8 cellular contexts compared by ENCODE assay signal in genomic region chr10:75203221-75203620, GRCh38. TPM values are rescaled to one million over a fixed set of nuclear protein-coding genes. Genes with fewer than 3 reads are reported as not detected.
DNase-seq lines count a peak whose midpoint lies in the region; TF ChIP-seq lines count a peak whose summit lies in the region.
"Not testable (repeated sequence)": the region's sequence is repeated elsewhere in the genome, so short reads cannot be mapped to it uniquely, and the experiment has no call there.

No MANE protein-coding gene starts in this region.

- H3K23ac ChIP-seq in mesenchymal stem cell (ENCODE audit: low read length in 2 of 2) = not testable (repeated sequence)

- intact Hi-C loops in cardiac septum (cut with DNase I); prostate gland (cut with DNase I): not testable (repeated sequence)

- not testable (repeated sequence) for TF ChIP-seq EP300 in SK-N-SH (IDR thresholded peaks at IDR 0.05; ENCODE audit: borderline replicate concordance in 1 of 2, low read depth in 1 of 2, low read length in 1 of 2)

- not testable (repeated sequence) for H2BK120ac ChIP-seq in mesenchymal stem cell (ENCODE audit: low read depth, low read length)

- H4K20me1 ChIP-seq in SK-N-SH (ENCODE audit: insufficient read depth); smooth muscle cell (ENCODE audit: low read depth): not testable (repeated sequence)

- H3K27me3 Mint-ChIP-seq in type B pancreatic cell = not testable (repeated sequence)

- POLR2A ChIA-PET in HEK293 (lab: Yijun Ruan, JAX) = interaction anchor here (4.0 kb wide), 1 partner anchor 7 kb away, joined by 18 read pairs; the partner anchor contains the start of gene VDAC2
- POLR2A ChIA-PET in SK-N-SH (lab: Yijun Ruan, JAX) = not testable (repeated sequence)

- WGBS in SK-N-SH (ENCODE audit: low lambda C conversion rate) = 83% methylated on average over 9 of the region's 9 CpGs
- WGBS in mesenchymal stem cell = 98% methylated on average over 7 of the region's 9 CpGs
- 92% methylated on average over 9 of the region's 9 CpGs for WGBS in prostate gland
- 96% methylated on average over 9 of the region's 9 CpGs for WGBS in smooth muscle cell (ENCODE audit: low lambda C conversion rate)

- H2BK5ac ChIP-seq in mesenchymal stem cell (ENCODE audit: low read depth, low read length, poor library complexity, severe bottlenecking) = not testable (repeated sequence)

- not testable (repeated sequence) for H3K9me3 ChIP-seq in HEK293 (ENCODE audit: control insufficient read depth, insufficient read depth, low read depth, low read length); SK-N-SH; mesenchymal stem cell (ENCODE audit: control insufficient read depth, low read length); prostate gland; smooth muscle cell (replicated peaks; ENCODE audit: low read depth)

- not testable (repeated sequence) for TF ChIP-seq RAD21 in SK-N-SH (IDR thresholded peaks at IDR 0.05; ENCODE audit: low read length)

- not testable (repeated sequence) for TF ChIP-seq POLR2A in prostate gland (IDR thresholded peaks at IDR 0.05)

- peak overlapping the region in 1 of 2 experiments; percentile 42 for H3K18ac ChIP-seq in mesenchymal stem cell (ENCODE audit: low read depth in 1 of 2, low read length in 2 of 2)

- not testable (repeated sequence) for H3K9me2 ChIP-seq in SK-N-SH

- not testable (repeated sequence) for H4K8ac ChIP-seq in mesenchymal stem cell (ENCODE audit: low read length)

- not testable (repeated sequence) for H3K4me1 ChIP-seq in HEK293 (ENCODE audit: control insufficient read depth, insufficient read depth, low read length); SK-N-SH (ENCODE audit: control insufficient read depth in 1 of 2, insufficient read depth in 2 of 2, low read depth in 1 of 2, low read length in 1 of 2); mesenchymal stem cell (ENCODE audit: control insufficient read depth, insufficient read depth, low read depth, low read length); prostate gland (replicated peaks); smooth muscle cell (ENCODE audit: low read depth)

- not testable (repeated sequence) for H3K79me1 ChIP-seq in mesenchymal stem cell (replicated peaks; ENCODE audit: low read length, poor library complexity, severe bottlenecking)

- not testable (repeated sequence) for H3K27ac ChIP-seq in HEK293 (ENCODE audit: extremely low read depth, low read depth, low read length); SK-N-SH (ENCODE audit: low read depth in 2 of 2, low read length in 1 of 2); mesenchymal stem cell (ENCODE audit: low read length, poor library complexity, severe bottlenecking)
- H3K27ac ChIP-seq in coronary artery (peak overlapping the region; percentile 57 to 75), prostate gland (peak overlapping the region; percentile 12 to 16), smooth muscle cell (ENCODE audit: low read depth) (peak overlapping the region; percentile 24)

- peak overlapping the region in 1 of 2 experiments; percentile 40 for H2BK12ac ChIP-seq in mesenchymal stem cell (ENCODE audit: low read length in 2 of 2)

- not testable (repeated sequence) for H3F3A ChIP-seq in SK-N-SH (replicated peaks; ENCODE audit: insufficient read depth); smooth muscle cell (ENCODE audit: low read depth)

- not testable (repeated sequence) for H3K4me3 ChIP-seq in HEK293 (ENCODE audit: low read depth, low read length); SK-N-SH (ENCODE audit: low read depth in 2 of 2, low read length in 1 of 2); coronary artery; mesenchymal stem cell (ENCODE audit: insufficient read depth in 1 of 2, low read depth in 1 of 2, low read length in 2 of 2); prostate gland; smooth muscle cell

- H3K36me3 ChIP-seq in HEK293 (ENCODE audit: control insufficient read depth in 2 of 2, insufficient read depth in 1 of 2, low read length in 2 of 2); SK-N-SH (replicated peaks in 1 of 2; ENCODE audit: control insufficient read depth in 1 of 2, insufficient read depth in 2 of 2, low read length in 1 of 2); mesenchymal stem cell (ENCODE audit: control insufficient read depth in 1 of 2, insufficient read depth in 2 of 2, low read depth in 1 of 2, low read length in 2 of 2); prostate gland; smooth muscle cell (ENCODE audit: low read depth): not testable (repeated sequence)

- H3K4me3 Mint-ChIP-seq in type B pancreatic cell = not testable (repeated sequence)

- H4K91ac ChIP-seq in mesenchymal stem cell (ENCODE audit: low read length) = not testable (repeated sequence)

- H3K79me2 ChIP-seq in SK-N-SH (ENCODE audit: insufficient read depth); smooth muscle cell (ENCODE audit: low read depth): not testable (repeated sequence)

- H3K14ac ChIP-seq in mesenchymal stem cell (ENCODE audit: low read length in 2 of 2) = not testable (repeated sequence)

- not testable (repeated sequence) for DNase-seq in SK-N-SH; coronary artery (ENCODE audit: low spot score); mesenchymal stem cell; prostate gland (ENCODE audit: low spot score); smooth muscle cell (lab: John Stamatoyannopoulos, UW; ENCODE audit: unreplicated experiment); type B pancreatic cell (ENCODE audit: extremely low spot score, unreplicated experiment)
- peak; percentile 7 for DNase-seq in cardiac septum (ENCODE audit: low spot score)

- H2BK15ac ChIP-seq in mesenchymal stem cell (ENCODE audit: low read depth, poor library complexity, severe bottlenecking) = not testable (repeated sequence)

- H3K9ac ChIP-seq in SK-N-SH; smooth muscle cell (ENCODE audit: low read depth): not testable (repeated sequence)
- peak overlapping the region; percentile 82 for H3K9ac ChIP-seq in mesenchymal stem cell (ENCODE audit: low read length)

- H3K36me3 Mint-ChIP-seq in type B pancreatic cell = not testable (repeated sequence)

- H2AK5ac ChIP-seq in mesenchymal stem cell (ENCODE audit: low read length, severe bottlenecking) = not testable (repeated sequence)

- H2AFZ ChIP-seq in SK-N-SH (ENCODE audit: low read depth); mesenchymal stem cell (ENCODE audit: low read depth, low read length); smooth muscle cell (ENCODE audit: low read depth): not testable (repeated sequence)

- H3K4ac ChIP-seq in mesenchymal stem cell (ENCODE audit: low read depth in 1 of 2, low read length in 2 of 2) = peak overlapping the region in 1 of 2 experiments; percentile 28

- TF ChIP-seq CTCF in HEK293 (tag by site-specific recombination; IDR thresholded peaks at IDR 0.05); SK-N-SH (IDR thresholded peaks at IDR 0.05); coronary artery (IDR thresholded peaks at IDR 0.05); prostate gland (IDR thresholded peaks at IDR 0.05); smooth muscle cell (IDR thresholded peaks at IDR 0.05; ENCODE audit: borderline replicate concordance, insufficient read depth, poor library complexity, severe bottlenecking); type B pancreatic cell (conservative IDR thresholded peaks at IDR 0.05): not testable (repeated sequence)

- not testable (repeated sequence) for H3K9me3 Mint-ChIP-seq in type B pancreatic cell

- CTCF ChIA-PET in HEK293 (lab: Yijun Ruan, JAX) (interaction anchor here (1.0 to 1.2 kb wide), 2 partner anchors 15 to 42 kb away, joined by 5 to 6 read pairs; no protein-coding TSS in a partner anchor), SK-N-SH (lab: Yijun Ruan, JAX) (interaction anchor here (1.7 kb wide), 1 partner anchor 32 kb away, joined by 5 read pairs; the partner anchor contains the start of gene COMTD1)

- peak overlapping the region; percentile 21 for H3K27ac Mint-ChIP-seq in type B pancreatic cell

- 0 out of 2 replicates have a peak overlapping the region, but pooled peaks have one; percentile 13 for H3K4me2 ChIP-seq in SK-N-SH
- not testable (repeated sequence) for H3K4me2 ChIP-seq in mesenchymal stem cell (ENCODE audit: low read length, poor library complexity, severe bottlenecking); smooth muscle cell

- not testable (repeated sequence) for H3K27me3 ChIP-seq in SK-N-SH (ENCODE audit: insufficient read depth); mesenchymal stem cell (ENCODE audit: control insufficient read depth in 1 of 2, insufficient read depth in 1 of 2, low read length in 2 of 2); prostate gland (replicated peaks; ENCODE audit: insufficient read depth); smooth muscle cell (ENCODE audit: low read depth)

- peaks cover 17% of the 10 kb centered on the region for H3K4me1 Mint-ChIP-seq in type B pancreatic cell (ENCODE audit: unreplicated experiment)

RNA-seq across cellular contexts. Expression of gene VDAC2, which starts 7.4 kb away (rescaled TPM):
- 98.3 and 101 TPM in 2 replicates for polyA plus RNA-seq in SK-N-SH (2012; rRNA removed)
- polyA plus RNA-seq in SK-N-SH (2012; cell fraction: cytosol; rRNA removed) = 139 and 170 TPM in 2 replicates
- 38.3 and 75.9 TPM in 2 replicates for polyA plus RNA-seq in SK-N-SH (2012; cell fraction: nucleus; rRNA removed)
- total RNA-seq in cardiac septum = 388 TPM
- 152 TPM for polyA plus RNA-seq in mesenchymal stem cell (2013, experiment 1 of 2)
- polyA plus RNA-seq in mesenchymal stem cell (2013, experiment 2 of 2) = 153 TPM
- 100 to 1,000 TPM; 112 to 121 TPM for total RNA-seq in prostate gland
- total RNA-seq in smooth muscle cell = 183 and 189 TPM in 2 replicates
- 207 and 237 TPM in 2 replicates for polyA plus RNA-seq in smooth muscle cell
- 204 and 242 TPM in 2 replicates for total RNA-seq in type B pancreatic cell (ENCODE audit: low replicate concordance)

RNA-seq across cellular contexts. Expression of gene COMTD1, which starts 32.5 kb away (rescaled TPM):
- polyA plus RNA-seq in SK-N-SH (2012; rRNA removed) = 7.6 and 8.0 TPM in 2 replicates
- polyA plus RNA-seq in SK-N-SH (2012; cell fraction: cytosol; rRNA removed) = 2.3 and 5.3 TPM in 2 replicates
- 29.6 and 54.1 TPM in 2 replicates for polyA plus RNA-seq in SK-N-SH (2012; cell fraction: nucleus; rRNA removed)
- 29.2 TPM for total RNA-seq in cardiac septum
- polyA plus RNA-seq in mesenchymal stem cell (2013, experiment 1 of 2) = 11.1 TPM
- polyA plus RNA-seq in mesenchymal stem cell (2013, experiment 2 of 2) = 8.8 TPM
- total RNA-seq in prostate gland = 10 to 100 TPM; 26.8 to 49.3 TPM
- 9.8 and 18.7 TPM in 2 replicates for total RNA-seq in smooth muscle cell
- polyA plus RNA-seq in smooth muscle cell = 8.4 and 9.4 TPM in 2 replicates
- total RNA-seq in type B pancreatic cell (ENCODE audit: low replicate concordance) = 40.4 and 62.6 TPM in 2 replicates
